ENCODE assay signal across 1 cellular context in the genomic region with DNA sequence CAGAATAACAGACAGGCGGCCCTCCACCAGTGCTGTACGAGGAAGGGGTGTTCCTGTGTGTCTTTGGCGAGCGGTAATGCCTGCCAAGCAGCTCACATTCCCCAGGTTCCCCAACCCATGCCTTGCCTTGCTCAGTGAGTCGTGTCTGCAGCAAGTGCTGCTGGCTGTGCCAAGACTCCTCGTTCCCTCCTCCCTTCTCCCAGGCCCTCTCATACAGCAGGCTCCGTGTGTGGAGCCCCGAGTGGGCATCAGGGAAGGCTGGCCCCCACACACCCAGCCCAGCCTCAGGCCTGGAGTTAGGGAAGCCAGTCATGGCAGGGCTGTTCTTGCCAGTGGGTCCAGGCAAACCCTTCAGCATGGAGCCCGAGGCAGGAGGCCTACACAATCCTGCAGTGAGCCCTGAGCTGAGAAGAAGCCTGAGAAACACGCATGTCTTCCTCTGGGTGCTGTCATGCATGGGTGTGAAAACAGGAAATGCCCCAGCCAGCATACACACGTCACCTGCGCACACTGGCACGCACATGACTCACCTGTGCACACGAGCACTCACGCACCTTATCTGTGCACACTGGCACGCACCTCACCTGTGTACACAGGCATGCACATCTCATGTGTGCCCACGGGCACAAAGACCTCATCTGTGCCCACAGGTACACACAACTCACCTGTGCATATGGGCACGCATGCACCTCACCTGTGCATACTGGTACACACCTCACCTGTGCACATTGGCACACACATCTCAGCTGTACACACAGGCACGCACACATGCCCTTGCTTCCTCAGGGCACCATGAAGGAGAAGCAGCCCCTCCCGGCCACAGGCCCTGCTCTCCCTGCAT.
TF ChIP-seq lines count a peak whose summit lies in the region.

No MANE protein-coding gene starts in this region.

TF ChIP-seq in A549, 52 proteins besides CTCF, POLR2A, EP300 and RAD21:
- TF ChIP-seq RFX5 (IDR thresholded peaks at IDR 0.05): no peak
- no peak for TF ChIP-seq REST (IDR thresholded peaks at IDR 0.05)
- no peak for TF ChIP-seq MYC (IDR thresholded peaks at IDR 0.05; ENCODE audit: borderline replicate concordance, low read length)
- TF ChIP-seq MAFK (IDR thresholded peaks at IDR 0.05; ENCODE audit: partially characterized antibody): no peak
